Comparison of ENCODE assay signal across 11 cellular contexts in the genomic region with DNA sequence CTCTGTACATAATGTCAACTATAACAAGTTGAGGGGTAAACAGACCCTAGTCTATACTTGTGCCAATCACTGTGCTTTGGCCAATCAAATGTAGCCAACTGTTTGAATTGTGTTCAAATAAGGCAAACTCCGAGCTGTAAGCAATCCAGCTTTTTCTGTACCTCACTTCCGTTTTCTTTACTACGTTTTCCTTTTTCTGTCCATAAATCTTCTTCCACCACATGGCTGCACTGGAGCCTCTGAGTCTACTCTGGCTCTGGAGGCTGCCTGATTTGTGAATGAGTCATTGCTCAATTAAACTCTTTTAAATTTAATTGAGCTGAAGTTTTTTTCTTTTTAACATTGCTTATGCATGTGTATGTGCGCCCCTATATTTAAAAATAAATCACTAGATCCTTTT. TPM values are rescaled to one million over a fixed set of nuclear protein-coding genes. Genes with fewer than 3 reads are reported as not detected.
DNase-seq lines count a peak whose midpoint lies in the region; ATAC-seq and TF ChIP-seq lines count a peak whose summit lies in the region.
"Had no signal": no experiment of that assay in that cellular context is flagged by ENCODE, and none has a peak within 500 bp of the region (broad histone marks: within the 10 kb centered on the region; RNA-seq: fewer than 3 reads in every experiment).

No MANE protein-coding gene starts in this region.

- intact Hi-C loops in left ventricle myocardium inferior (cut with micrococcal nuclease): no loop called here
- intact Hi-C loops in activated CD4-positive, alpha-beta T cell treated with anti-CD3 and anti-CD28 coated beads, Interleukin-2, amount 10 ng/mL, durations not matched to agents 24 days and 14 days (cut with micrococcal nuclease): no loop called here

- no peak overlapping the region for H3K4me3 Mint-ChIP-seq in activated CD4-positive, alpha-beta T cell treated with anti-CD3 and anti-CD28 coated beads, Interleukin-2, amount 10 ng/mL, durations not matched to agents 24 days and 14 days

- peaks cover 22% of the 10 kb centered on the region for H3K27me3 Mint-ChIP-seq in activated CD4-positive, alpha-beta T cell treated with anti-CD3 and anti-CD28 coated beads, Interleukin-2, amount 10 ng/mL, durations not matched to agents 24 days and 14 days

- H3K27ac ChIP-seq in left ventricle myocardium inferior (replicated peaks): peak overlapping the region; percentile 80

- ATAC-seq in GM18517 (IDR thresholded peaks at IDR 0.05; ENCODE audit: unreplicated experiment): no peak

- no peaks in the 10 kb centered on the region for H3K36me3 Mint-ChIP-seq in activated CD4-positive, alpha-beta T cell treated with anti-CD3 and anti-CD28 coated beads, Interleukin-2, amount 10 ng/mL, durations not matched to agents 24 days and 14 days (ENCODE audit: low read depth)

- no peak overlapping the region for H3K4me3 ChIP-seq in left ventricle myocardium inferior

- peaks cover 18% of the 10 kb centered on the region for H3K36me3 ChIP-seq in left ventricle myocardium inferior

- no peak for TF ChIP-seq CTCF in left ventricle myocardium inferior (IDR thresholded peaks at IDR 0.05; ENCODE audit: borderline replicate concordance)

- H3K9me3 Mint-ChIP-seq in activated CD4-positive, alpha-beta T cell treated with anti-CD3 and anti-CD28 coated beads, Interleukin-2, amount 10 ng/mL, durations not matched to agents 24 days and 14 days: no peaks in the 10 kb centered on the region

- H3K27me3 ChIP-seq in left ventricle myocardium inferior (ENCODE audit: low read depth): no peaks in the 10 kb centered on the region

- DNase-seq in HCEC 1CT (peak; percentile 56), SKM-1 (lab: John Stamatoyannopoulos, UW; ENCODE audit: unreplicated experiment) (peak; percentile 15), left ventricle myocardium inferior (no peak), stromal cell of bone marrow (ENCODE audit: low read depth) (peak; percentile 18), activated gamma-delta T cell (lab: John Stamatoyannopoulos, UW) (no peak), AG08396 (ENCODE audit: low spot score) (no peak)
- DNase-seq in activated CD4-positive, alpha-beta T cell treated with anti-CD3 and anti-CD28 coated beads, Interleukin-2, amount 10 ng/mL, durations not matched to agents 24 days and 14 days: no peak
- DNase-seq: left cardiac atrium; small intestine; stimulated activated naive CD4-positive, alpha-beta T cell had no signal

- peaks cover 34% of the 10 kb centered on the region for H3K4me1 ChIP-seq in left ventricle myocardium inferior

- H3K4me1 Mint-ChIP-seq in activated CD4-positive, alpha-beta T cell treated with anti-CD3 and anti-CD28 coated beads, Interleukin-2, amount 10 ng/mL, durations not matched to agents 24 days and 14 days: peaks cover 3% of the 10 kb centered on the region

- H3K27ac Mint-ChIP-seq in activated CD4-positive, alpha-beta T cell treated with anti-CD3 and anti-CD28 coated beads, Interleukin-2, amount 10 ng/mL, durations not matched to agents 24 days and 14 days: no peak overlapping the region

- no peaks in the 10 kb centered on the region for H3K9me3 ChIP-seq in left ventricle myocardium inferior (replicated peaks)

RNA-seq across cellular contexts. Expression of gene CLEC1A, which starts 29.7 kb away (rescaled TPM):
- total RNA-seq in left ventricle myocardium inferior: 2.4 TPM
- not detected in 2 replicates for total RNA-seq in activated CD4-positive, alpha-beta T cell treated with anti-CD3 and anti-CD28 coated beads, Interleukin-2, amount 10 ng/mL, durations not matched to agents 24 days and 14 days

RNA-seq across cellular contexts. Expression of gene CLEC9A, which starts 38.6 kb away (rescaled TPM):
- not detected for total RNA-seq in left ventricle myocardium inferior
- total RNA-seq in activated CD4-positive, alpha-beta T cell treated with anti-CD3 and anti-CD28 coated beads, Interleukin-2, amount 10 ng/mL, durations not matched to agents 24 days and 14 days: not detected in 2 replicates
- total RNA-seq: left cardiac atrium had no signal

RNA-seq across cellular contexts. Expression of gene CLEC12B, which starts 58.7 kb away (rescaled TPM):
- total RNA-seq in left ventricle myocardium inferior: not detected
- not detected in 2 replicates for total RNA-seq in activated CD4-positive, alpha-beta T cell treated with anti-CD3 and anti-CD28 coated beads, Interleukin-2, amount 10 ng/mL, durations not matched to agents 24 days and 14 days

Comparison
In these comparisons a context has a peak if more than half of its experiments do, and no peak if none do; other contexts are left out.
1. DNase-seq: peak in HCEC 1CT (single experiment), SKM-1 (single experiment) and stromal cell of bone marrow (single experiment); none in left ventricle myocardium inferior (single experiment), activated CD4-positive, alpha-beta T cell treated with anti-CD3 and anti-CD28 coated beads, Interleukin-2, amount 10 ng/mL, durations not matched to agents 24 days and 14 days (single experiment), activated gamma-delta T cell (single experiment) and AG08396 (single experiment).